ENCODE assay signal across 32 cellular contexts in the genomic region with DNA sequence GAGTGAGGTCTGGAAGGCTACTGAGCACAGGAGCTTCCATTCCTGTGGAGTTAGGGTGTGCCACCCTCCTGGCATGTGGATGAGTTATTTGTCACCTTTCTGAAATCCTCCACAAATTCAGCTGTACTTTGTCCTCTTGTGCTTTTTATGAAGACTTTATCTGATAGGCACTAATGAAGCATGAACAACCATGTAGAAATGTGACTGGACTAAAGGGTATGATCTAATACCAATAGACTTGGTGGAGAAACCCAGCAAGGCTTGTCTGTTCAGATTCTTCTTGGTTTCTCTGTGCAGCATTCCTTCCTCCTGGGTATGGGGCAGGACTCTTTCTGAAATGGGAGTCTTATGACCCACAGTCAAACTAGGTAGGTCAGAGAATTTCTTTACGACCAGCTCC. TPM values are rescaled to one million over a fixed set of nuclear protein-coding genes. Genes with fewer than 3 reads are reported as not detected.
A peak's percentile ranks its signal among the peaks of the same experiment; 100 is the strongest.
DNase-seq lines count a peak whose midpoint lies in the region; ATAC-seq, FAIRE-seq and TF ChIP-seq lines count a peak whose summit lies in the region.
"Had no signal": no experiment of that assay in that cellular context is flagged by ENCODE, and none has a peak within 500 bp of the region (broad histone marks: within the 10 kb centered on the region; RNA-seq: fewer than 3 reads in every experiment).

No MANE protein-coding gene starts in this region.

- 55% methylated on average over 1 of the region's 1 CpG for WGBS in mammary epithelial cell (ENCODE audit: low coverage, missing lambda C conversion rate)
- 73% methylated on average over 1 of the region's 1 CpG for WGBS in smooth muscle cell (ENCODE audit: low lambda C conversion rate)

- POLR2A ChIA-PET in MCF 10A (lab: Yijun Ruan, JAX) = interaction anchor here (0.7 kb wide), 1 partner anchor 465 kb away, joined by 3 read pairs; no protein-coding TSS in a partner anchor

- peak; percentile 55 for FAIRE-seq in bronchial epithelial cell (lab: Jason Lieb, UNC)
- FAIRE-seq: A549 had no signal

- H3K4me3 Mint-ChIP-seq in MCF 10A (ENCODE audit: unreplicated experiment) = no peak overlapping the region
- H3K4me3 Mint-ChIP-seq: activated CD8-positive, alpha-beta T cell treated with anti-CD3 and anti-CD28 coated beads, Interleukin-2, amount 10 ng/mL, durations not matched to agents 7 days and 5 days; activated naive CD8-positive, alpha-beta T cell; H9; stimulated activated naive CD8-positive, alpha-beta T cell treated with anti-CD3 and anti-CD28 coated beads, Interleukin-15, amount 100 ng/mL, for 72 hours; T-helper 2 cell treated with Interferon-gamma antibody and Interleukin-4, amounts not matched to agents 5 μg/mL and 100 μg/mL, for 36 hours had no signal

- no peaks in the 10 kb centered on the region for H3F3A ChIP-seq in smooth muscle cell (ENCODE audit: low read depth)

- intact Hi-C loops in mammary epithelial cell (cut with micrococcal nuclease) (no loop called here), MCF 10A (cut with micrococcal nuclease) (no loop called here)

- H3K27ac ChIP-seq in mammary epithelial cell (ENCODE audit: insufficient read depth, low read depth, low read length) (peak overlapping the region; percentile 29), smooth muscle cell (ENCODE audit: low read depth) (peak overlapping the region; percentile 82)
- H3K27ac ChIP-seq: A549, esophagus muscularis mucosa, heart left ventricle, thoracic aorta, vagina had no signal

- peaks cover 37% of the 10 kb centered on the region for H3K27me3 Mint-ChIP-seq in MCF 10A (ENCODE audit: insufficient read depth, unreplicated experiment)
- H3K27me3 Mint-ChIP-seq: activated naive CD8-positive, alpha-beta T cell; CD4-positive, CD25-positive, alpha-beta regulatory T cell; stimulated activated naive CD8-positive, alpha-beta T cell treated with anti-CD3 and anti-CD28 coated beads, Interleukin-15, amount 100 ng/mL, for 72 hours had no signal

- H3K9me3 ChIP-seq in mammary epithelial cell (replicated peaks; ENCODE audit: insufficient read depth, low read length) (no peaks in the 10 kb centered on the region), smooth muscle cell (replicated peaks; ENCODE audit: low read depth) (peaks cover 5% of the 10 kb centered on the region)
- H3K9me3 ChIP-seq: thoracic aorta had no signal

- no TSS peak for BruUV-seq in mammary epithelial cell (replicated peaks; lab: Mats Ljungman, UMichigan)
- BruUV-seq in MCF 10A (replicated peaks; lab: Mats Ljungman, UMichigan) = no TSS peak

- peaks cover 26% of the 10 kb centered on the region for H3K36me3 Mint-ChIP-seq in MCF 10A (ENCODE audit: insufficient read depth, unreplicated experiment)

- H3K27ac Mint-ChIP-seq in MCF 10A (ENCODE audit: low read depth, unreplicated experiment) = no peak overlapping the region
- H3K27ac Mint-ChIP-seq: activated CD8-positive, alpha-beta T cell treated with anti-CD3 and anti-CD28 coated beads, Interleukin-2, amount 10 ng/mL, durations not matched to agents 7 days and 5 days; activated naive CD8-positive, alpha-beta T cell; CD4-positive, CD25-positive, alpha-beta regulatory T cell; H9; stimulated activated naive CD8-positive, alpha-beta T cell treated with anti-CD3 and anti-CD28 coated beads, Interleukin-15, amount 100 ng/mL, for 72 hours; T-helper 2 cell treated with Interferon-gamma antibody and Interleukin-4, amounts not matched to agents 5 μg/mL and 100 μg/mL, for 36 hours had no signal

- H2AFZ ChIP-seq in mammary epithelial cell (ENCODE audit: low read depth, low read length) (no peak overlapping the region), smooth muscle cell (ENCODE audit: low read depth) (no peak overlapping the region)

- no peaks in the 10 kb centered on the region for H3K4me1 Mint-ChIP-seq in MCF 10A (ENCODE audit: insufficient read depth, unreplicated experiment)
- H3K4me1 Mint-ChIP-seq: H9 had no signal

- H3K4me3 ChIP-seq in mammary epithelial cell (replicated peaks in 1 of 3; ENCODE audit: insufficient read depth in 1 of 3, low read depth in 2 of 3, low read length in 3 of 3) (no peak overlapping the region), bronchial epithelial cell (ENCODE audit: low read depth, low read length) (no peak overlapping the region), smooth muscle cell (no peak overlapping the region)
- H3K4me3 ChIP-seq: A549, esophagus muscularis mucosa, heart left ventricle, thoracic aorta, vagina had no signal

- H3K36me3 ChIP-seq in mammary epithelial cell (ENCODE audit: insufficient read depth, low read length) (no peaks in the 10 kb centered on the region), bronchial epithelial cell (ENCODE audit: control insufficient read depth, insufficient read depth, low read length) (peaks cover 1% of the 10 kb centered on the region), smooth muscle cell (ENCODE audit: low read depth) (no peaks in the 10 kb centered on the region)
- H3K36me3 ChIP-seq: thoracic aorta, vagina had no signal

- H4K20me1 ChIP-seq in mammary epithelial cell (ENCODE audit: insufficient read depth, low read length) (peaks cover 3% of the 10 kb centered on the region), smooth muscle cell (ENCODE audit: low read depth) (peaks cover 22% of the 10 kb centered on the region)

- H3K27me3 ChIP-seq in mammary epithelial cell (ENCODE audit: insufficient read depth, low read length) (no peaks in the 10 kb centered on the region), bronchial epithelial cell (ENCODE audit: control insufficient read depth, insufficient read depth, low read length) (no peaks in the 10 kb centered on the region), smooth muscle cell (ENCODE audit: low read depth) (no peaks in the 10 kb centered on the region)
- H3K27me3 ChIP-seq: esophagus muscularis mucosa, vagina had no signal

- H3K9me3 Mint-ChIP-seq in MCF 10A (ENCODE audit: unreplicated experiment) = no peaks in the 10 kb centered on the region

- H3K79me2 ChIP-seq in mammary epithelial cell (ENCODE audit: insufficient read depth, low read length) = peaks cover 62% of the 10 kb centered on the region
- H3K79me2 ChIP-seq in smooth muscle cell (ENCODE audit: low read depth) = peaks cover 54% of the 10 kb centered on the region

- dilution Hi-C loops in mammary epithelial cell (cut with HindIII; ENCODE audit: low sequenced_read_pairs) = no loop called here

- TF ChIP-seq CTCF in mammary epithelial cell (conservative IDR thresholded peaks at IDR 0.05 in 1 of 2, IDR thresholded peaks at IDR 0.05 in 1 of 2; ENCODE audit: extremely low read depth in 1 of 2, insufficient read depth in 1 of 2, low read depth in 1 of 2, low read length in 2 of 2) (no peak), MCF 10A (IDR thresholded peaks at IDR 0.05; ENCODE audit: unreplicated experiment) (no peak), bronchial epithelial cell (IDR thresholded peaks at IDR 0.05; ENCODE audit: insufficient read depth, low read length, severe bottlenecking) (no peak), smooth muscle cell (IDR thresholded peaks at IDR 0.05; ENCODE audit: borderline replicate concordance, insufficient read depth, poor library complexity, severe bottlenecking) (no peak)

- CTCF ChIA-PET in mammary epithelial cell (lab: Charles Lee; ENCODE audit: low non-redundant PET) = no interaction called here
- CTCF ChIA-PET in MCF 10A (lab: Yijun Ruan, JAX) = interaction anchor here (0.6 to 1.5 kb wide), 4 partner anchors 11 to 1340 kb away, joined by 3 to 8 read pairs (median 4); no protein-coding TSS in a partner anchor

- peak; percentile 78 for ATAC-seq in left lobe of liver
- no peak for ATAC-seq in GM21528 (IDR thresholded peaks at IDR 0.05; ENCODE audit: low FRiP score, unreplicated experiment)
- ATAC-seq: A549; activated CD8-positive, alpha-beta T cell treated with anti-CD3 and anti-CD28 coated beads, Interleukin-2, amount 10 ng/mL, durations not matched to agents 7 days and 5 days; heart left ventricle; Panc1; right cardiac atrium; stimulated activated naive CD8-positive, alpha-beta T cell treated with anti-CD3 and anti-CD28 coated beads, Interleukin-15, amount 100 ng/mL, for 72 hours had no signal

- in situ Hi-C loops in mammary epithelial cell (cut with MboI; ENCODE audit: low sequenced_read_pairs in 2 of 2) = loop anchor here in 1 of 2 donors (25.0 kb wide), 1 partner anchor 451 kb away; no protein-coding TSS in a partner anchor

- H3K4me2 ChIP-seq in mammary epithelial cell (ENCODE audit: insufficient read depth, low read depth, low read length) (no peak overlapping the region), smooth muscle cell (no peak overlapping the region)
- H3K4me2 ChIP-seq: A549 had no signal

- DNase-seq in mammary epithelial cell (peak; percentile 47), MCF 10A (ENCODE audit: unreplicated experiment) (no peak), bronchial epithelial cell (ENCODE audit: low read depth) (peak; percentile 49), left lobe of liver (ENCODE audit: low spot score) (no peak), smooth muscle cell (lab: John Stamatoyannopoulos, UW; ENCODE audit: unreplicated experiment) (no peak)
- no peak for DNase-seq in activated CD4-positive, CD25-positive, alpha-beta regulatory T cell (lab: John Stamatoyannopoulos, UW)
- DNase-seq in activated CD8-positive, alpha-beta memory T cell treated with anti-CD3 and anti-CD28 coated beads, Interleukin-2, amount 50 U/mL, for 48 hours = no peak
- DNase-seq: activated CD4-positive, alpha-beta T cell treated with anti-CD3 and anti-CD28 coated beads for 4 hours; activated CD8-positive, alpha-beta T cell treated with anti-CD3 and anti-CD28 coated beads, Interleukin-2, amount 10 ng/mL, durations not matched to agents 7 days and 5 days; AML-193; aorta; caudate nucleus; CD4-positive, CD25-positive, alpha-beta regulatory T cell; foreskin fibroblast; H9; heart left ventricle; IMR-90; NCI-H146; NCI-H226; right cardiac atrium; SHP77; stimulated activated CD4-positive, alpha-beta T cell treated with anti-CD3 and anti-CD28 coated beads, Interleukin-12 subunit alpha, Interleukin-12 subunit beta, amount 100 ng/mL, for 4 hours; stimulated activated CD4-positive, alpha-beta T cell treated with anti-CD3 and anti-CD28 coated beads, Interleukin-2, amount 100 ng/mL, for 48 hours; stimulated activated naive CD8-positive, alpha-beta T cell treated with anti-CD3 and anti-CD28 coated beads, Interleukin-15, amount 100 ng/mL, for 72 hours had no signal

- H3K4me1 ChIP-seq in mammary epithelial cell (ENCODE audit: insufficient read depth, low read length) = no peaks in the 10 kb centered on the region
- no peaks in the 10 kb centered on the region for H3K4me1 ChIP-seq in smooth muscle cell (ENCODE audit: low read depth)
- H3K4me1 ChIP-seq: A549, vagina had no signal

- H3K9ac ChIP-seq in mammary epithelial cell (ENCODE audit: insufficient read depth, low read length) (no peak overlapping the region), smooth muscle cell (ENCODE audit: low read depth) (peak overlapping the region; percentile 34)

RNA-seq across cellular contexts. Expression of a gene that starts 9.6 kb away (rescaled TPM):
- 10 to 100 TPM; 12.5 to 54.3 TPM for total RNA-seq in mammary epithelial cell
- polyA plus RNA-seq in mammary epithelial cell = 37.9 TPM
- 39.8 TPM for polyA minus RNA-seq in mammary epithelial cell
- total RNA-seq in MCF 10A (2022) = 54.0 and 66.4 TPM in 2 replicates
- 2.6 and 4.2 TPM in 2 replicates for total RNA-seq in bronchial epithelial cell
- 3.9 TPM for total RNA-seq in left lobe of liver
- 23.0 and 26.9 TPM in 2 replicates for total RNA-seq in smooth muscle cell
- polyA plus RNA-seq in smooth muscle cell = 216 and 226 TPM in 2 replicates

Comparison
In these comparisons a context has a peak if more than half of its experiments do, and no peak if none do; other contexts are left out.
1. DNase-seq: peak in mammary epithelial cell (single experiment) and bronchial epithelial cell (single experiment); none in MCF 10A (single experiment), left lobe of liver (single experiment), smooth muscle cell (single experiment), activated CD4-positive, CD25-positive, alpha-beta regulatory T cell (0 of 4) and activated CD8-positive, alpha-beta memory T cell treated with anti-CD3 and anti-CD28 coated beads, Interleukin-2, amount 50 U/mL, for 48 hours (single experiment).